ENCODE assay signal across 15 cellular contexts in genomic region chr2:10148268-10148667, GRCh38. TPM values are rescaled to one million over a fixed set of nuclear protein-coding genes. Genes with fewer than 3 reads are reported as not detected.
DNase-seq lines count a peak whose midpoint lies in the region; ATAC-seq, FAIRE-seq and TF ChIP-seq lines count a peak whose summit lies in the region.
"Had no signal": no experiment of that assay in that cellular context is flagged by ENCODE, and none has a peak within 500 bp of the region (broad histone marks: within the 10 kb centered on the region; RNA-seq: fewer than 3 reads in every experiment).

No MANE protein-coding gene starts in this region.

- POLR2A ChIA-PET in activated naive CD8-positive, alpha-beta T cell treated with anti-CD3 and anti-CD28 coated beads, Interleukin-2, amount 10 ng/mL, durations not matched to agents 7 days and 5 days (lab: Charles Lee) = no interaction called here

- H3K36me3 Mint-ChIP-seq in activated naive CD8-positive, alpha-beta T cell treated with anti-CD3 and anti-CD28 coated beads, Interleukin-2, amount 10 ng/mL, durations not matched to agents 7 days and 5 days = peaks cover 31% of the 10 kb centered on the region
- peaks cover 30% of the 10 kb centered on the region for H3K36me3 Mint-ChIP-seq in activated naive CD8-positive, alpha-beta T cell treated with anti-CD3 and anti-CD28 coated beads, Interleukin-2, amount 50 U/mL, for 24 hours (ENCODE audit: low read depth)
- H3K36me3 Mint-ChIP-seq in activated T-helper 2 cell treated with anti-CD3 and anti-CD28 coated beads, Interferon-gamma antibody, Interleukin-2, Interleukin-4, amounts not matched to agents 10 μg/mL and 5 μg/mL and 100 μg/mL, durations not matched to agents 14 hours and 24 hours and 36 hours (ENCODE audit: low read depth) = peaks cover 55% of the 10 kb centered on the region
- H3K36me3 Mint-ChIP-seq in nephron progenitor cell (ENCODE audit: low read depth) = peaks cover 37% of the 10 kb centered on the region
- H3K36me3 Mint-ChIP-seq: CD8-positive, alpha-beta T cell had no signal

- no peak overlapping the region for H3K4me3 Mint-ChIP-seq in activated naive CD8-positive, alpha-beta T cell treated with anti-CD3 and anti-CD28 coated beads, Interleukin-2, amount 10 ng/mL, durations not matched to agents 7 days and 5 days
- H3K4me3 Mint-ChIP-seq in activated naive CD8-positive, alpha-beta T cell treated with anti-CD3 and anti-CD28 coated beads, Interleukin-2, amount 50 U/mL, for 24 hours = no peak overlapping the region
- no peak overlapping the region for H3K4me3 Mint-ChIP-seq in activated T-helper 2 cell treated with anti-CD3 and anti-CD28 coated beads, Interferon-gamma antibody, Interleukin-2, Interleukin-4, amounts not matched to agents 10 μg/mL and 5 μg/mL and 100 μg/mL, durations not matched to agents 14 hours and 24 hours and 36 hours (ENCODE audit: low read depth)
- H3K4me3 Mint-ChIP-seq in nephron progenitor cell = no peak overlapping the region
- H3K4me3 Mint-ChIP-seq: CD8-positive, alpha-beta T cell had no signal

- H3K27me3 Mint-ChIP-seq in activated naive CD8-positive, alpha-beta T cell treated with anti-CD3 and anti-CD28 coated beads, Interleukin-2, amount 10 ng/mL, durations not matched to agents 7 days and 5 days = no peaks in the 10 kb centered on the region
- no peaks in the 10 kb centered on the region for H3K27me3 Mint-ChIP-seq in activated naive CD8-positive, alpha-beta T cell treated with anti-CD3 and anti-CD28 coated beads, Interleukin-2, amount 50 U/mL, for 24 hours
- H3K27me3 Mint-ChIP-seq in activated T-helper 2 cell treated with anti-CD3 and anti-CD28 coated beads, Interferon-gamma antibody, Interleukin-2, Interleukin-4, amounts not matched to agents 10 μg/mL and 5 μg/mL and 100 μg/mL, durations not matched to agents 14 hours and 24 hours and 36 hours (ENCODE audit: low read depth) = no peaks in the 10 kb centered on the region
- no peaks in the 10 kb centered on the region for H3K27me3 Mint-ChIP-seq in nephron progenitor cell (ENCODE audit: low read depth, poor library complexity)

- no peak for TF ChIP-seq POLR2A in GM12891 (IDR thresholded peaks at IDR 0.05; ENCODE audit: low read depth, low read length)

- no peaks in the 10 kb centered on the region for H3K9me3 Mint-ChIP-seq in activated naive CD8-positive, alpha-beta T cell treated with anti-CD3 and anti-CD28 coated beads, Interleukin-2, amount 10 ng/mL, durations not matched to agents 7 days and 5 days
- no peaks in the 10 kb centered on the region for H3K9me3 Mint-ChIP-seq in activated naive CD8-positive, alpha-beta T cell treated with anti-CD3 and anti-CD28 coated beads, Interleukin-2, amount 50 U/mL, for 24 hours
- H3K9me3 Mint-ChIP-seq in activated T-helper 2 cell treated with anti-CD3 and anti-CD28 coated beads, Interferon-gamma antibody, Interleukin-2, Interleukin-4, amounts not matched to agents 10 μg/mL and 5 μg/mL and 100 μg/mL, durations not matched to agents 14 hours and 24 hours and 36 hours = no peaks in the 10 kb centered on the region
- H3K9me3 Mint-ChIP-seq in nephron progenitor cell = no peaks in the 10 kb centered on the region
- H3K9me3 Mint-ChIP-seq: CD8-positive, alpha-beta T cell had no signal

- H3K27ac Mint-ChIP-seq in activated naive CD8-positive, alpha-beta T cell treated with anti-CD3 and anti-CD28 coated beads, Interleukin-2, amount 10 ng/mL, durations not matched to agents 7 days and 5 days = peak overlapping the region; percentile 49
- no peak overlapping the region for H3K27ac Mint-ChIP-seq in activated naive CD8-positive, alpha-beta T cell treated with anti-CD3 and anti-CD28 coated beads, Interleukin-2, amount 50 U/mL, for 24 hours
- H3K27ac Mint-ChIP-seq in activated T-helper 2 cell treated with anti-CD3 and anti-CD28 coated beads, Interferon-gamma antibody, Interleukin-2, Interleukin-4, amounts not matched to agents 10 μg/mL and 5 μg/mL and 100 μg/mL, durations not matched to agents 14 hours and 24 hours and 36 hours = peak overlapping the region; percentile 15
- peak overlapping the region; percentile 68 for H3K27ac Mint-ChIP-seq in nephron progenitor cell
- H3K27ac Mint-ChIP-seq: CD8-positive, alpha-beta T cell had no signal

- intact Hi-C loops in activated T-helper 2 cell treated with anti-CD3 and anti-CD28 coated beads, Interferon-gamma antibody, Interleukin-2, Interleukin-4, amounts not matched to agents 10 μg/mL and 5 μg/mL and 100 μg/mL, durations not matched to agents 14 hours and 24 hours and 36 hours (cut with micrococcal nuclease) = no loop called here

- no peak for FAIRE-seq in GM12891 (lab: Jason Lieb, UNC)
- FAIRE-seq: GM12892, H54 had no signal

- no peak for DNase-seq in activated naive CD8-positive, alpha-beta T cell treated with anti-CD3 and anti-CD28 coated beads, Interleukin-2, amount 10 ng/mL, durations not matched to agents 7 days and 5 days
- no peak for DNase-seq in activated naive CD8-positive, alpha-beta T cell treated with anti-CD3 and anti-CD28 coated beads, Interleukin-2, amount 50 U/mL, for 24 hours
- no peak for DNase-seq in activated T-helper 2 cell treated with anti-CD3 and anti-CD28 coated beads, Interferon-gamma antibody, Interleukin-2, Interleukin-4, amounts not matched to agents 10 μg/mL and 5 μg/mL and 100 μg/mL, durations not matched to agents 14 hours and 24 hours and 36 hours (ENCODE audit: low spot score)
- DNase-seq in nephron progenitor cell (no peak), NCI-H2107 (lab: John Stamatoyannopoulos, UW) (no peak), GM12891 (ENCODE audit: insufficient read length, low spot score) (no peak)
- DNase-seq: C1 segment of cervical spinal cord; Caco-2; CD8-positive, alpha-beta T cell; DMS153; DMS79; GF-D8; GOT3 had no signal

- no peak for ATAC-seq in activated naive CD8-positive, alpha-beta T cell treated with anti-CD3 and anti-CD28 coated beads, Interleukin-2, amount 10 ng/mL, durations not matched to agents 7 days and 5 days (ENCODE audit: low read depth)
- no peak for ATAC-seq in activated naive CD8-positive, alpha-beta T cell treated with anti-CD3 and anti-CD28 coated beads, Interleukin-2, amount 50 U/mL, for 24 hours
- ATAC-seq: CD8-positive, alpha-beta T cell had no signal

- TF ChIP-seq CTCF in nephron progenitor cell (IDR thresholded peaks at IDR 0.05) = no peak

- peaks cover 6% of the 10 kb centered on the region for H3K4me1 Mint-ChIP-seq in activated naive CD8-positive, alpha-beta T cell treated with anti-CD3 and anti-CD28 coated beads, Interleukin-2, amount 10 ng/mL, durations not matched to agents 7 days and 5 days
- peaks cover 7% of the 10 kb centered on the region for H3K4me1 Mint-ChIP-seq in activated naive CD8-positive, alpha-beta T cell treated with anti-CD3 and anti-CD28 coated beads, Interleukin-2, amount 50 U/mL, for 24 hours
- peaks cover 19% of the 10 kb centered on the region for H3K4me1 Mint-ChIP-seq in activated T-helper 2 cell treated with anti-CD3 and anti-CD28 coated beads, Interferon-gamma antibody, Interleukin-2, Interleukin-4, amounts not matched to agents 10 μg/mL and 5 μg/mL and 100 μg/mL, durations not matched to agents 14 hours and 24 hours and 36 hours (ENCODE audit: low read depth)
- peaks cover 8% of the 10 kb centered on the region for H3K4me1 Mint-ChIP-seq in nephron progenitor cell

TF ChIP-seq in GM12891, 5 proteins besides CTCF, POLR2A, EP300 and RAD21:
- TF ChIP-seq POLR2AphosphoS5 (IDR thresholded peaks at IDR 0.05; ENCODE audit: low read depth, low read length) (no peak), POU2F2 (IDR thresholded peaks at IDR 0.05; ENCODE audit: low read depth, low read length) (no peak)
TF ChIP-seq in GM12891: peak in this region for 0.

RNA-seq across cellular contexts. Expression of gene RRM2, which starts 25.7 kb away (rescaled TPM):
- 100 to 1,000 TPM; 320 to 355 TPM for total RNA-seq in activated naive CD8-positive, alpha-beta T cell treated with anti-CD3 and anti-CD28 coated beads, Interleukin-2, amount 10 ng/mL, durations not matched to agents 7 days and 5 days
- total RNA-seq in activated T-helper 2 cell treated with anti-CD3 and anti-CD28 coated beads, Interferon-gamma antibody, Interleukin-2, Interleukin-4, amounts not matched to agents 10 μg/mL and 5 μg/mL and 100 μg/mL, durations not matched to agents 14 hours and 24 hours and 36 hours = 374 TPM in 2 replicates
- polyA plus RNA-seq in GM12891 (2012; ENCODE audit: low read depth, missing spikeins) = 114 TPM
